ENCODE assay signal across 21 cellular contexts in genomic region chr11:84234462-84235202, GRCh38.
"Had no signal": no experiment of that assay in that cellular context is flagged by ENCODE, and none has a peak within 500 bp of the region (broad histone marks: within the 10 kb centered on the region; RNA-seq: fewer than 3 reads in every experiment).

No MANE protein-coding gene starts in this region.

- H3K27ac Mint-ChIP-seq: activated T-cell treated with anti-CD3 and anti-CD28 coated beads, Interleukin-2, amount 50 U/mL, for 72 hours; memory B cell; naive thymus-derived CD8-positive, alpha-beta T cell had no signal

- H3K27ac ChIP-seq: colonic mucosa, tibial artery, uterus, VCaP had no signal

- H3K36me3 Mint-ChIP-seq: memory B cell had no signal

- H3K4me1 ChIP-seq: colonic mucosa, tibial artery, uterus had no signal

- H3K27me3 Mint-ChIP-seq: central memory CD8-positive, alpha-beta T cell; memory B cell; naive thymus-derived CD8-positive, alpha-beta T cell had no signal

- H3K9me3 ChIP-seq: colonic mucosa, mucosa of descending colon, tibial artery, uterus had no signal

- H3K36me3 ChIP-seq: colonic mucosa, tibial artery, uterus had no signal

- H3K4me3 ChIP-seq: colonic mucosa, mucosa of descending colon, tibial artery, uterus had no signal

- DNase-seq: activated CD4-positive, alpha-beta T cell treated with anti-CD3 and anti-CD28 coated beads, Interleukin-2, amount 50 U/mL, for 4 hours; activated effector memory CD4-positive, alpha-beta T cell treated with anti-CD3 and anti-CD28 coated beads, Interleukin-2, amount 50 U/mL, for 16 hours; activated naive CD4-positive, alpha-beta T cell treated with anti-CD3 and anti-CD28 coated beads, Interleukin-2, amount 50 U/mL, for 16 hours; activated T-cell treated with anti-CD3 and anti-CD28 coated beads, Interleukin-2, amount 50 U/mL, for 72 hours; aorta; colonic mucosa; kidney; left ventricle myocardium superior; mucosa of descending colon; naive thymus-derived CD8-positive, alpha-beta T cell; nucleus accumbens; stimulated activated CD4-positive, alpha-beta T cell treated with anti-CD3 and anti-CD28 coated beads, Interleukin-2, amount 100 ng/mL, for 24 hours; stimulated activated naive CD4-positive, alpha-beta T cell treated with Interleukin-2 at 50 U/mL for 16 hours; SW 1271; T-helper 2 cell; tibial artery; uterus had no signal

- H3K4me1 Mint-ChIP-seq: central memory CD8-positive, alpha-beta T cell; memory B cell; naive thymus-derived CD8-positive, alpha-beta T cell had no signal

- H3K4me3 Mint-ChIP-seq: activated T-cell treated with anti-CD3 and anti-CD28 coated beads, Interleukin-2, amount 50 U/mL, for 72 hours; central memory CD8-positive, alpha-beta T cell; memory B cell; naive thymus-derived CD8-positive, alpha-beta T cell had no signal

- FAIRE-seq: endometrium, kidney had no signal

- ATAC-seq: activated T-cell treated with anti-CD3 and anti-CD28 coated beads, Interleukin-2, amount 50 U/mL, for 72 hours; left ventricle myocardium superior; mucosa of descending colon; naive thymus-derived CD8-positive, alpha-beta T cell had no signal

- H3K27me3 ChIP-seq: colonic mucosa, tibial artery, uterus had no signal
